ENCODE assay signal across 27 cellular contexts in the genomic region with DNA sequence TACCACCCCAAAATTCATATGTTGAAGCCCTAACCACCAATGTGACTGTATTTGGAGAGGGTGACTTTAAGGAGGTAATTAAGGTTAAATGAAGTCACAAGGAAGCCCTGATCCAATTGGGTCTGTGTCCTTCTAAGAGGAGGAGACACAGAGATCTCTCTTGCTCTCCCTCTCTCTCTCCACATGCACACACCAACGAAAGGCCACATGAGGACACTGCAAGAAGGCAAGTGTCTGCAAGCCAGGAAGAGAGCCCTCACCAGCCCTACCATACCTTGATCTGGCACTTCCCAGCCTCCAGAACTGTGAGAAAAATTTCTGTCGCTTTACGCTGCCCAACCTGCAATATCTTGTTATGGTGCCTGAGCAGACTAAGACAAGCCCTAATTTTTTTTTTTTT. TPM values are rescaled to one million over a fixed set of nuclear protein-coding genes. Genes with fewer than 3 reads are reported as not detected.
DNase-seq lines count a peak whose midpoint lies in the region; ATAC-seq and TF ChIP-seq lines count a peak whose summit lies in the region.
"Had no signal": no experiment of that assay in that cellular context is flagged by ENCODE, and none has a peak within 500 bp of the region (broad histone marks: within the 10 kb centered on the region; RNA-seq: fewer than 3 reads in every experiment).

No MANE protein-coding gene starts in this region.

- H3K9me3 Mint-ChIP-seq in neural progenitor cell, result no peaks in the 10 kb centered on the region
- H3K9me3 Mint-ChIP-seq: CD8-positive, alpha-beta memory T cell had no signal

- H3K27ac Mint-ChIP-seq in neural progenitor cell, result no peak overlapping the region
- H3K27ac Mint-ChIP-seq: B cell; CD14-positive monocyte; CD8-positive, alpha-beta memory T cell had no signal

- H3K4me3 ChIP-seq in HUES6 (ENCODE audit: low read depth, low read length), result no peak overlapping the region
- H3K4me3 ChIP-seq in neural progenitor cell, result no peak overlapping the region
- no peak overlapping the region for H3K4me3 ChIP-seq in H7 (ENCODE audit: insufficient read depth, low read depth, low read length)

- no peaks in the 10 kb centered on the region for H3K27me3 Mint-ChIP-seq in neural progenitor cell (ENCODE audit: insufficient read depth, low read depth)

- H4K20me1 ChIP-seq in neural progenitor cell (ENCODE audit: low read depth), result no peaks in the 10 kb centered on the region

- ATAC-seq in esophagus mucosa, result peak; percentile 36
- ATAC-seq in HG03095 (IDR thresholded peaks at IDR 0.05; ENCODE audit: unreplicated experiment), result no peak
- ATAC-seq: HepG2, PC-3 had no signal

- H3K79me2 ChIP-seq in neural progenitor cell (ENCODE audit: low read depth), result no peaks in the 10 kb centered on the region

- peak; percentile 26 for DNase-seq in NCI-H82 (lab: John Stamatoyannopoulos, UW)
- no peak for DNase-seq in NCI-H82 treated with DMSO at 0.1 percent for 48 hours (lab: John Stamatoyannopoulos, UW; ENCODE audit: unreplicated experiment)
- no peak for DNase-seq in neural progenitor cell (ENCODE audit: low spot score)
- no peak for DNase-seq in H7
- DNase-seq in RPMI8226, result no peak
- DNase-seq: CD8-positive, alpha-beta memory T cell; DMS 273 treated with DMSO at 0.1 percent for 48 hours; DMS79; EL; GDM1; Karpas-422; NCI-H1092; NCI-H1417 treated with DMSO at 0.1 percent for 48 hours; NCI-H1694 treated with DMSO at 0.1 percent for 48 hours; NCI-H2171 treated with DMSO at 0.1 percent for 48 hours; NCI-H345; NCI-H510A treated with DMSO at 0.1 percent for 48 hours; NK-92 treated with Interleukin-12 subunit alpha and Interleukin-12 subunit beta, amount 100 ng/mL, for 24 hours; PC-3; SHP77 had no signal

- H3K9ac ChIP-seq in HUES6 (ENCODE audit: low read length), result no peak overlapping the region
- H3K9ac ChIP-seq in neural progenitor cell, result no peak overlapping the region

- H3K9me3 ChIP-seq in HUES6 (ENCODE audit: control insufficient read depth, insufficient read depth, low read depth, low read length), result no peaks in the 10 kb centered on the region
- no peaks in the 10 kb centered on the region for H3K9me3 ChIP-seq in neural progenitor cell (ENCODE audit: low read depth)

- H3K4me1 Mint-ChIP-seq in neural progenitor cell, result peaks cover 54% of the 10 kb centered on the region
- H3K4me1 Mint-ChIP-seq: CD14-positive monocyte; CD8-positive, alpha-beta memory T cell had no signal

- peaks cover 27% of the 10 kb centered on the region for H3F3A ChIP-seq in neural progenitor cell (ENCODE audit: low read depth)

- H3K4me1 ChIP-seq in HUES6 (ENCODE audit: control insufficient read depth, insufficient read depth, low read length) (peaks cover 52% of the 10 kb centered on the region), neural progenitor cell (peaks cover 72% of the 10 kb centered on the region)

- H3K27ac ChIP-seq in HUES6 (ENCODE audit: low read depth, low read length) (peak overlapping the region; percentile 72; the same call in 1 of the 2 replicates), neural progenitor cell (peak overlapping the region; percentile 93)
- H3K27ac ChIP-seq: 22Rv1 had no signal

- no peak for TF ChIP-seq CTCF in neural progenitor cell (IDR thresholded peaks at IDR 0.05)

- H2AFZ ChIP-seq in neural progenitor cell (replicated peaks), result no peak overlapping the region

- peaks cover 5% of the 10 kb centered on the region for H3K36me3 Mint-ChIP-seq in neural progenitor cell
- H3K36me3 Mint-ChIP-seq: CD14-positive monocyte; CD8-positive, alpha-beta memory T cell had no signal

- H3K4me2 ChIP-seq in neural progenitor cell, result peak overlapping the region; percentile 64

- no peaks in the 10 kb centered on the region for H3K27me3 ChIP-seq in HUES6 (ENCODE audit: control insufficient read depth, insufficient read depth, low read length)
- no peaks in the 10 kb centered on the region for H3K27me3 ChIP-seq in neural progenitor cell
- no peaks in the 10 kb centered on the region for H3K27me3 ChIP-seq in H7 (ENCODE audit: control insufficient read depth, insufficient read depth, low read length)

- H3K4me3 Mint-ChIP-seq in neural progenitor cell, result no peak overlapping the region
- H3K4me3 Mint-ChIP-seq: B cell; CD14-positive monocyte; CD8-positive, alpha-beta memory T cell had no signal

- no peaks in the 10 kb centered on the region for H3K36me3 ChIP-seq in HUES6 (ENCODE audit: control insufficient read depth, insufficient read depth, low read length)
- H3K36me3 ChIP-seq in neural progenitor cell, result no peaks in the 10 kb centered on the region
- no peaks in the 10 kb centered on the region for H3K36me3 ChIP-seq in H7 (replicated peaks; ENCODE audit: control insufficient read depth, insufficient read depth, low read length)

RNA-seq across cellular contexts. Expression of gene NEBL, which starts 56.0 kb away (rescaled TPM):
- total RNA-seq in esophagus mucosa (30.1 TPM), neural progenitor cell (ENCODE audit: low replicate concordance) (52.8 and 77.6 TPM in 2 replicates)
- 9.0 and 15.7 TPM in 2 replicates for total RNA-seq in H7 (2014; rRNA removed; shearing (Covaris generic))
- total RNA-seq: B cell, HepG2 had no signal
